In genomic region chr19:48630289-48631036, GRCh38 we compare ENCODE assay signal across 8 cellular contexts. TPM values are rescaled to one million over a fixed set of nuclear protein-coding genes. Genes with fewer than 3 reads are reported as not detected.
A peak's percentile ranks its signal among the peaks of the same experiment; 100 is the strongest.
DNase-seq lines count a peak whose midpoint lies in the region; ATAC-seq, FAIRE-seq and TF ChIP-seq lines count a peak whose summit lies in the region.

No MANE protein-coding gene starts in this region.

- H3K27me3 ChIP-seq in endothelial cell of umbilical vein (ENCODE audit: control insufficient read depth in 2 of 2, insufficient read depth in 2 of 2, low read length in 2 of 2) = no peaks in the 10 kb centered on the region
- H3K27me3 ChIP-seq in muscle layer of duodenum (ENCODE audit: low read depth, low read length) = no peaks in the 10 kb centered on the region
- H3K27me3 ChIP-seq in upper lobe of right lung = no peaks in the 10 kb centered on the region

- peak; percentile 58 for FAIRE-seq in endothelial cell of umbilical vein (lab: Jason Lieb, UNC)
- FAIRE-seq in GM19239 (lab: Jason Lieb, UNC) = no peak

- H3K36me3 Mint-ChIP-seq in activated CD4-positive, alpha-beta T cell treated with anti-CD3 and anti-CD28 coated beads for 36 hours (ENCODE audit: low read depth) = peaks cover 14% of the 10 kb centered on the region

- H3K4me3 ChIP-seq in endothelial cell of umbilical vein (replicated peaks in 1 of 3; ENCODE audit: insufficient read depth in 1 of 3, low read depth in 1 of 3, low read length in 3 of 3) (peak overlapping the region; percentile 6 to 19 (median 17)), muscle layer of duodenum (ENCODE audit: low read depth in 1 of 2, low read length in 2 of 2) (peak overlapping the region in 1 of 2 donors; percentile 29), upper lobe of right lung (no peak overlapping the region)

- H3K4me3 Mint-ChIP-seq in activated CD4-positive, alpha-beta T cell treated with anti-CD3 and anti-CD28 coated beads for 36 hours = no peak overlapping the region

- peak in 1 of 2 donors; percentile 33 for TF ChIP-seq CTCF in endothelial cell of umbilical vein (IDR thresholded peaks at IDR 0.05; ENCODE audit: extremely low read depth in 1 of 2, insufficient read depth in 1 of 2, low read depth in 1 of 2, low read length in 2 of 2)
- TF ChIP-seq CTCF in upper lobe of right lung (IDR thresholded peaks at IDR 0.05) = peak; percentile 24

- peak overlapping the region; percentile 13 for H3K27ac ChIP-seq in endothelial cell of umbilical vein (ENCODE audit: insufficient read depth, low read depth, low read length)
- peak overlapping the region; percentile 23 for H3K27ac ChIP-seq in muscle layer of duodenum (ENCODE audit: low read length)
- H3K27ac ChIP-seq in upper lobe of right lung = peak overlapping the region; percentile 78

- intact Hi-C loops in activated CD4-positive, alpha-beta T cell treated with anti-CD3 and anti-CD28 coated beads for 36 hours (cut with DNase I, micrococcal nuclease) = loop anchor here (10.0 kb wide), 3 partner anchors 334 to 1516 kb away; partner anchors contain the start of genes FTL (in 1 of the 2), NOSIP (in 1 of the 2), PRRG2 (in 1 of the 2) and ZC3H4 (in 1 of the 2)
- intact Hi-C loops in endothelial cell of umbilical vein (cut with micrococcal nuclease) = loop anchor here (10.0 kb wide), 1 partner anchor 364 kb away; the partner anchor contains the start of genes GYS1 and RUVBL2
- intact Hi-C loops in upper lobe of right lung (cut with DNase I) = no loop called here

- H3K36me3 ChIP-seq in endothelial cell of umbilical vein (ENCODE audit: control insufficient read depth in 2 of 2, extremely low read depth in 1 of 2, insufficient read depth in 2 of 2, low read length in 2 of 2) = peaks cover 0 to 2% of the 10 kb centered on the region in 2 experiments
- H3K36me3 ChIP-seq in muscle layer of duodenum (ENCODE audit: control insufficient read depth in 1 of 2, insufficient read depth in 2 of 2, low read length in 2 of 2) = peaks cover 4 to 17% of the 10 kb centered on the region in 2 donors
- H3K36me3 ChIP-seq in upper lobe of right lung = peaks cover 25% of the 10 kb centered on the region

- H3K27ac Mint-ChIP-seq in activated CD4-positive, alpha-beta T cell treated with anti-CD3 and anti-CD28 coated beads for 36 hours = no peak overlapping the region

- H3K9me3 Mint-ChIP-seq in activated CD4-positive, alpha-beta T cell treated with anti-CD3 and anti-CD28 coated beads for 36 hours (ENCODE audit: low read depth) = no peaks in the 10 kb centered on the region

- TF ChIP-seq POLR2A in endothelial cell of umbilical vein (IDR thresholded peaks at IDR 0.05; ENCODE audit: low read depth, low read length) = peak; percentile 53

- peak overlapping the region; percentile 33 for H2AFZ ChIP-seq in endothelial cell of umbilical vein (ENCODE audit: low read depth, low read length)

- H3K9me3 ChIP-seq in endothelial cell of umbilical vein (replicated peaks; ENCODE audit: control insufficient read depth, insufficient read depth, low read length) (no peaks in the 10 kb centered on the region), muscle layer of duodenum (ENCODE audit: control insufficient read depth in 1 of 2, low read length in 2 of 2) (no peaks in the 10 kb centered on the region), upper lobe of right lung (no peaks in the 10 kb centered on the region)

- POLR2A ChIA-PET in activated CD4-positive, alpha-beta T cell treated with anti-CD3 and anti-CD28 coated beads for 36 hours (lab: Charles Lee) = interaction anchor here (0.6 to 1.7 kb wide), 4 partner anchors 9 to 116 kb away, joined by 3 to 10 read pairs (median 6); no protein-coding TSS in a partner anchor
- POLR2A ChIA-PET in endothelial cell of umbilical vein (lab: Charles Lee) = interaction anchor here (1.0 to 2.0 kb wide), 3 partner anchors 9 to 17 kb away, joined by 3 to 10 read pairs (median 3); partner anchors contain the start of genes RPL18 and SPHK2

- peak overlapping the region; percentile 60 for H3K4me2 ChIP-seq in endothelial cell of umbilical vein (ENCODE audit: insufficient read depth, low read length)

- no peak for ATAC-seq in activated CD4-positive, alpha-beta T cell treated with anti-CD3 and anti-CD28 coated beads for 36 hours
- ATAC-seq in upper lobe of right lung = no peak

- BruUV-seq in endothelial cell of umbilical vein (replicated peaks; lab: Mats Ljungman, UMichigan) = no TSS peak

- no peaks in the 10 kb centered on the region for H3K79me2 ChIP-seq in endothelial cell of umbilical vein (ENCODE audit: control insufficient read depth, insufficient read depth, low read length)

- peaks cover 25% of the 10 kb centered on the region for H3K4me1 ChIP-seq in endothelial cell of umbilical vein (ENCODE audit: control insufficient read depth, extremely low read depth, insufficient read depth, low read length)
- peaks cover 18 to 58% of the 10 kb centered on the region in 2 donors for H3K4me1 ChIP-seq in muscle layer of duodenum (ENCODE audit: control insufficient read depth in 1 of 2, insufficient read depth in 2 of 2, low read length in 2 of 2)
- H3K4me1 ChIP-seq in upper lobe of right lung = peaks cover 41% of the 10 kb centered on the region

- H3K4me1 Mint-ChIP-seq in activated CD4-positive, alpha-beta T cell treated with anti-CD3 and anti-CD28 coated beads for 36 hours = peaks cover 36% of the 10 kb centered on the region

- H3K9me1 ChIP-seq in endothelial cell of umbilical vein (replicated peaks; ENCODE audit: control insufficient read depth, extremely low read depth, insufficient read depth, low read length) = no peaks in the 10 kb centered on the region

- H4K20me1 ChIP-seq in endothelial cell of umbilical vein (replicated peaks; ENCODE audit: control insufficient read depth, extremely low read depth, insufficient read depth, low read length) = no peaks in the 10 kb centered on the region

- CTCF ChIA-PET in activated CD4-positive, alpha-beta T cell treated with anti-CD3 and anti-CD28 coated beads for 36 hours (lab: Charles Lee) = interaction anchor here (1.2 kb wide), 1 partner anchor 157 kb away, joined by 3 read pairs; no protein-coding TSS in a partner anchor
- CTCF ChIA-PET in endothelial cell of umbilical vein (lab: Charles Lee) = interaction anchor here (0.7 to 2.3 kb wide), 16 partner anchors 9 to 340 kb away, joined by 3 to 12 read pairs (median 3); partner anchors contain the start of genes CA11, RPL18 and SPHK2

- H3K27me3 Mint-ChIP-seq in activated CD4-positive, alpha-beta T cell treated with anti-CD3 and anti-CD28 coated beads for 36 hours = no peaks in the 10 kb centered on the region

- dilution Hi-C loops in endothelial cell of umbilical vein (cut with MboI; ENCODE audit: extremely low pct_ligation_motif_present, low sequenced_read_pairs) = no loop called here

- peak overlapping the region; percentile 48 for H3K9ac ChIP-seq in endothelial cell of umbilical vein (replicated peaks; ENCODE audit: extremely low read depth, insufficient read depth, low read length)

- peak; percentile 22 for DNase-seq in activated CD4-positive, alpha-beta T cell treated with anti-CD3 and anti-CD28 coated beads for 36 hours
- DNase-seq in activated CD4-positive, alpha-beta T cell treated with anti-CD3 and anti-CD28 coated beads for 1 hour = no peak
- peak; percentile 70 for DNase-seq in endothelial cell of umbilical vein (ENCODE audit: low read depth, low spot score)
- DNase-seq in upper lobe of right lung = peak; percentile 78
- DNase-seq in activated naive CD4-positive, alpha-beta T cell (lab: John Stamatoyannopoulos, UW) = no peak
- DNase-seq in hippocampal formation (lab: John Stamatoyannopoulos, UW) = no peak
- no peak for DNase-seq in GM19239 (ENCODE audit: insufficient read length, low spot score)

RNA-seq across cellular contexts. Expression of gene DBP, which starts 6.7 kb away (rescaled TPM):
- total RNA-seq in activated CD4-positive, alpha-beta T cell treated with anti-CD3 and anti-CD28 coated beads for 36 hours = 10 to 100 TPM in 1 of 2 experiments, 1 to 10 TPM in 1; 8.3 to 12.4 TPM
- total RNA-seq in endothelial cell of umbilical vein (0.78 and 1.5 TPM in 2 replicates), upper lobe of right lung (17.7 TPM)
- polyA plus RNA-seq in endothelial cell of umbilical vein = 1.8 and 2.0 TPM in 2 replicates
- 0.80 and 1.8 TPM in 2 replicates for polyA plus RNA-seq in endothelial cell of umbilical vein (2011; cell fraction: cytosol; rRNA removed)
- 0.43 and 0.76 TPM in 2 replicates for polyA plus RNA-seq in endothelial cell of umbilical vein (2011; cell fraction: nucleus; rRNA removed)
- polyA plus RNA-seq in endothelial cell of umbilical vein (2012) = 0.75 and 1.6 TPM in 2 replicates
- 0.68 TPM in 1 of 2 replicates, not detected in the other for polyA minus RNA-seq in endothelial cell of umbilical vein
- polyA minus RNA-seq in endothelial cell of umbilical vein (2011; cell fraction: cytosol; rRNA and poly(A)+ RNA removed) = 9.1 TPM
- polyA minus RNA-seq in endothelial cell of umbilical vein (2011; cell fraction: nucleus; rRNA and poly(A)+ RNA removed) = 0.29 and 0.48 TPM in 2 replicates

RNA-seq across cellular contexts. Expression of gene SPHK2, which starts 11.2 kb away (rescaled TPM):
- 10 to 100 TPM; 27.0 TPM for total RNA-seq in activated CD4-positive, alpha-beta T cell treated with anti-CD3 and anti-CD28 coated beads for 36 hours
- total RNA-seq in endothelial cell of umbilical vein = 30.5 and 31.1 TPM in 2 replicates
- polyA plus RNA-seq in endothelial cell of umbilical vein = 20.2 and 23.4 TPM in 2 replicates
- 8.2 and 10.7 TPM in 2 replicates for polyA plus RNA-seq in endothelial cell of umbilical vein (2011; cell fraction: cytosol; rRNA removed)
- polyA plus RNA-seq in endothelial cell of umbilical vein (2011; cell fraction: nucleus; rRNA removed) = 26.2 and 26.5 TPM in 2 replicates
- polyA plus RNA-seq in endothelial cell of umbilical vein (2012) = 9.2 and 11.3 TPM in 2 replicates
- polyA minus RNA-seq in endothelial cell of umbilical vein = 11.7 and 14.6 TPM in 2 replicates
- 10.9 TPM for polyA minus RNA-seq in endothelial cell of umbilical vein (2011; cell fraction: cytosol; rRNA and poly(A)+ RNA removed)
- 14.6 and 21.1 TPM in 2 replicates for polyA minus RNA-seq in endothelial cell of umbilical vein (2011; cell fraction: nucleus; rRNA and poly(A)+ RNA removed)
- 23.3 TPM for total RNA-seq in upper lobe of right lung

RNA-seq across cellular contexts. Expression of gene RPL18, which starts 11.5 kb away (rescaled TPM):
- total RNA-seq in activated CD4-positive, alpha-beta T cell treated with anti-CD3 and anti-CD28 coated beads for 36 hours = 1,000 to 10,000 TPM; 2,026 to 2,191 TPM
- total RNA-seq in endothelial cell of umbilical vein (1,402 and 1,407 TPM in 2 replicates), upper lobe of right lung (1,025 TPM)
- 2,154 and 2,376 TPM in 2 replicates for polyA plus RNA-seq in endothelial cell of umbilical vein
- 1,380 and 1,833 TPM in 2 replicates for polyA plus RNA-seq in endothelial cell of umbilical vein (2011; cell fraction: cytosol; rRNA removed)
- polyA plus RNA-seq in endothelial cell of umbilical vein (2011; cell fraction: nucleus; rRNA removed) = 597 and 638 TPM in 2 replicates
- polyA plus RNA-seq in endothelial cell of umbilical vein (2012) = 1,901 and 3,069 TPM in 2 replicates
- 547 and 582 TPM in 2 replicates for polyA minus RNA-seq in endothelial cell of umbilical vein
- 814 TPM for polyA minus RNA-seq in endothelial cell of umbilical vein (2011; cell fraction: cytosol; rRNA and poly(A)+ RNA removed)
- polyA minus RNA-seq in endothelial cell of umbilical vein (2011; cell fraction: nucleus; rRNA and poly(A)+ RNA removed) = 103 and 151 TPM in 2 replicates

RNA-seq across cellular contexts. Expression of gene CA11, which starts 15.5 kb away (rescaled TPM):
- 10 to 100 TPM; 11.5 to 18.0 TPM for total RNA-seq in activated CD4-positive, alpha-beta T cell treated with anti-CD3 and anti-CD28 coated beads for 36 hours
- total RNA-seq in endothelial cell of umbilical vein = 2.8 TPM in 2 replicates
- polyA plus RNA-seq in endothelial cell of umbilical vein = 2.6 and 4.7 TPM in 2 replicates
- polyA plus RNA-seq in endothelial cell of umbilical vein (2011; cell fraction: cytosol; rRNA removed) = 0.90 and 1.3 TPM in 2 replicates
- polyA plus RNA-seq in endothelial cell of umbilical vein (2011; cell fraction: nucleus; rRNA removed) = 1.1 and 4.5 TPM in 2 replicates
- polyA plus RNA-seq in endothelial cell of umbilical vein (2012) = 3.1 and 7.2 TPM in 2 replicates
- polyA minus RNA-seq in endothelial cell of umbilical vein = 0.39 and 0.70 TPM in 2 replicates
- 5.7 TPM for polyA minus RNA-seq in endothelial cell of umbilical vein (2011; cell fraction: cytosol; rRNA and poly(A)+ RNA removed)
- polyA minus RNA-seq in endothelial cell of umbilical vein (2011; cell fraction: nucleus; rRNA and poly(A)+ RNA removed) = 0.29 and 0.82 TPM in 2 replicates
- total RNA-seq in upper lobe of right lung = 9.5 TPM

RNA-seq across cellular contexts. Expression of gene FAM83E, which starts 15.6 kb away (rescaled TPM):
- 1 to 10 TPM; 1.5 to 4.1 TPM for total RNA-seq in activated CD4-positive, alpha-beta T cell treated with anti-CD3 and anti-CD28 coated beads for 36 hours
- total RNA-seq in endothelial cell of umbilical vein (1.7 and 3.5 TPM in 2 replicates), upper lobe of right lung (31.1 TPM)
- polyA plus RNA-seq in endothelial cell of umbilical vein = 0.04 and 0.10 TPM in 2 replicates
- polyA plus RNA-seq in endothelial cell of umbilical vein (2011; cell fraction: cytosol; rRNA removed) = not detected in 2 replicates
- polyA plus RNA-seq in endothelial cell of umbilical vein (2011; cell fraction: nucleus; rRNA removed) = 0.76 and 1.0 TPM in 2 replicates
- polyA plus RNA-seq in endothelial cell of umbilical vein (2012) = not detected in 2 replicates
- polyA minus RNA-seq in endothelial cell of umbilical vein = 0.59 and 0.63 TPM in 2 replicates
- polyA minus RNA-seq in endothelial cell of umbilical vein (2011; cell fraction: cytosol; rRNA and poly(A)+ RNA removed) = not detected
- polyA minus RNA-seq in endothelial cell of umbilical vein (2011; cell fraction: nucleus; rRNA and poly(A)+ RNA removed) = 0.91 and 4.4 TPM in 2 replicates

Comparison
In these comparisons a context has a peak if more than half of its experiments do, and no peak if none do; other contexts are left out.
1. DNase-seq: peak in activated CD4-positive, alpha-beta T cell treated with anti-CD3 and anti-CD28 coated beads for 36 hours (single experiment), endothelial cell of umbilical vein (single experiment) and upper lobe of right lung (single experiment); none in activated CD4-positive, alpha-beta T cell treated with anti-CD3 and anti-CD28 coated beads for 1 hour (single experiment), activated naive CD4-positive, alpha-beta T cell (0 of 4), hippocampal formation (0 of 2) and GM19239 (single experiment).
2. H3K27ac ChIP-seq: peak in every context shown above with its lines; median percentile 78 in upper lobe of right lung; 23 in muscle layer of duodenum; 13 in endothelial cell of umbilical vein.